In the genomic region with DNA sequence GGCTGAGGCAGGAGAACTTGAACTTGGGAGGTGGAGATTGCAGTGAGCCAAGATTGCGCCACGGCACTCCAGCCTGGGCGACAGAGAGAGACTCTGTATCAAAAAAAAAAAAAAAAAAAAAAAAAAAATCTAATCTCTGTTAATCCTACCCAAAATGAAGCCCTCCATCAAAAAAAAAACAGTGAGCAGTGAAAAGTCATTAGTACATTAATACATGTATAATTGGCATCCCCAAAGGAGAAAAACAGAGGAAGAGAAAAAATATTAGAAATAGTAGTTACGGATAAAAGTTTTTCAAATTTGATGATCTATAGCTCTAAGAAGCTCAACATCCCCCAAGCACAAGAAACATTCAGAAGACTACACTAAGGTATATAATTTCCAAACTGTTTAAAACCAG, we compare ENCODE assay signal across 22 cellular contexts.
"Had no signal": no experiment of that assay in that cellular context is flagged by ENCODE, and none has a peak within 500 bp of the region (broad histone marks: within the 10 kb centered on the region; RNA-seq: fewer than 3 reads in every experiment).

No MANE protein-coding gene starts in this region.

- H3K27ac ChIP-seq: SJSA1, SK-N-MC had no signal

- DNase-seq: IMR-90, Karpas-422, KG1, MG63, NCI-H1092, NCI-H1105 treated with DMSO at 0.1 percent for 48 hours, NCI-H1417 treated with DMSO at 0.1 percent for 48 hours, NCI-H146, NCI-H1694 treated with DMSO at 0.1 percent for 48 hours, NCI-H1930, NCI-H2081, NCI-H2107, NCI-H2227 treated with DMSO at 0.1 percent for 48 hours, NCI-H524 treated with DMSO at 0.1 percent for 48 hours, NCI-H69, NCI-H774, Right ventricle myocardium superior, RPMI8226, SIG-M5 had no signal

- ATAC-seq: HepG2 had no signal

- H3K4me3 ChIP-seq: MG63, SJSA1, SK-N-MC had no signal

- H3K9me3 ChIP-seq: MG63, SJSA1 had no signal

- H3K4me1 ChIP-seq: SJSA1 had no signal
